7 cellular contexts compared by ENCODE assay signal in the genomic region with DNA sequence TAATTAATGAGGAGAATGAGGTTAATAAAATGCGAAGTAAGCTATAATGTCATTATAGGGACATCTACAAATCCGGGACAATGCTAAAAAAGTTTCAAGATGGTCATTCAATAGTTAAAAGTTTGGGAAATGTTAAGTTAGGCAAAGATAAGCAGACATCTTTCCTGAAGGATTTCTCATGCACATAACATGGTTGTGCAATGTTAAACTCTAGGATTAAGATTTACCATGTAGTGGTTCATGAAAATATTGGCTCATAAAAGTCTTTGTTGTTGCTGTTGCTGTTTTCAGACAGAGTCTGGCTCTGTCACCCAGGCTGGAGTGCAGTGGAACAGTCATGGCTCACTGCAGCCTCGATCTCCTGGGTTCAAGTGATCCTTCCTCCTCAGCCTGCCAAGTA.
"Had no signal": no experiment of that assay in that cellular context is flagged by ENCODE, and none has a peak within 500 bp of the region (broad histone marks: within the 10 kb centered on the region; RNA-seq: fewer than 3 reads in every experiment).

No MANE protein-coding gene starts in this region.

- ATAC-seq: GM23338, K562 had no signal

- H3K4me3 Mint-ChIP-seq: GM23338, H9 had no signal

- FAIRE-seq: H1, H54, HTR-8/SVneo, K562 had no signal

- H3K9me3 Mint-ChIP-seq: GM23338, H9 had no signal

- H3K4me1 Mint-ChIP-seq: GM23338, H9 had no signal

- H2AFZ ChIP-seq: GM23338 had no signal

- H3K4me3 ChIP-seq: GM23338, K562 had no signal

- H3K27ac Mint-ChIP-seq: GM23338, H9 had no signal

- H3K4me2 ChIP-seq: GM23338 had no signal

- DNase-seq: H9, HCEC 1CT had no signal
